8 cellular contexts compared by ENCODE assay signal in the genomic region with DNA sequence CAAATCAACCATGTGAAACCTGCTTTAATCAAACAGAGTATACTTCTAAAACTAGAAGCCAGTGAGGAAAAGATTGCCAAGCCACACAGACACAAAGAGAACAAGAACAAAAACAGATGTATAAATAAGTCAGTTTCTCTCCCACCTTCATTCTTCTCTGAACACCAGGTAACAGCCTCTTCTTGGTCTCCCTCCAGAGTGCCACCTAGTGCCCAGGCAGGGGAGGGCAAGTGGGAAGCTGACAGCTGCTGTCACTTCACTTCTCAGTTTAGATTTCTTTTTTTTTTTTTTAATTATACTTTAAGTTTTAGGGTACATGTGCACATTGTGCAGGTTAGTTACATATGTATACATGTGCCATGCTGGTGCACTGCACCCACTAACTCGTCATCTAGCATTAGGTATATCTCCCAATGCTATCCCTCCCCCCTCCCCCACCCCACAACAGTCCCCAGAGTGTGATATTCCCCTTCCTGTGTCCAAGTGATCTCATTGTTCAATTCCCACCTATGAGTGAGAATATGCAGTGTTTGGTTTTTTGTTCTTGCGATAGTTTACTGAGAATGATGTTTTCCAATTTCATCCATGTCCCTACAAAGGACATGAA.
DNase-seq lines count a peak whose midpoint lies in the region; ATAC-seq, FAIRE-seq and TF ChIP-seq lines count a peak whose summit lies in the region.
"Not testable (repeated sequence)": the region's sequence is repeated elsewhere in the genome, so short reads cannot be mapped to it uniquely, and the experiment has no call there.

No MANE protein-coding gene starts in this region.

- peak; percentile 9 for DNase-seq in CD1c-positive myeloid dendritic cell (ENCODE audit: extremely low spot score)
- peak; percentile 5 for DNase-seq in NCI-H446 treated with DMSO at 0.1 percent for 48 hours (lab: John Stamatoyannopoulos, UW)
- DNase-seq in astrocyte (ENCODE audit: low read depth) = not testable (repeated sequence)
- peak; percentile 14 for DNase-seq in iPS DF 4.7 (ENCODE audit: extremely low read depth, low spot score)
- DNase-seq in stimulated activated CD4-positive, alpha-beta T cell treated with anti-CD3 and anti-CD28 coated beads, Interleukin-2, amount 100 ng/mL, for 4 hours (ENCODE audit: low read depth) = peak; percentile 28

- H2AFZ ChIP-seq in astrocyte (ENCODE audit: low read depth, low read length) = not testable (repeated sequence)

- not testable (repeated sequence) for H3K36me3 ChIP-seq in astrocyte (ENCODE audit: insufficient read depth, low read length)

- not testable (repeated sequence) for H3K79me2 ChIP-seq in astrocyte (ENCODE audit: insufficient read depth, low read length)

- not testable (repeated sequence) for H3K9me3 Mint-ChIP-seq in astrocyte (ENCODE audit: unreplicated experiment)

- H4K20me1 ChIP-seq in astrocyte (ENCODE audit: insufficient read depth, low read length) = not testable (repeated sequence)

- H3K27ac ChIP-seq in VCaP = peak overlapping the region; percentile 48
- H3K27ac ChIP-seq in astrocyte (ENCODE audit: low read depth, low read length) = not testable (repeated sequence)

- not testable (repeated sequence) for H3K36me3 Mint-ChIP-seq in astrocyte (ENCODE audit: low read depth, unreplicated experiment)

- FAIRE-seq in astrocyte (lab: Jason Lieb, UNC) = not testable (repeated sequence)

- not testable (repeated sequence) for H3K4me1 ChIP-seq in astrocyte (ENCODE audit: insufficient read depth, low read length)

- ATAC-seq in GM19328 (IDR thresholded peaks at IDR 0.05; ENCODE audit: unreplicated experiment) (peak; percentile 58), HG03439 (IDR thresholded peaks at IDR 0.05; ENCODE audit: unreplicated experiment) (peak; percentile 85)

- TF ChIP-seq CTCF in VCaP (conservative IDR thresholded peaks at IDR 0.05) (peak; percentile 93), astrocyte (IDR thresholded peaks at IDR 0.05; ENCODE audit: insufficient read depth, low read depth, low read length) (peak; percentile 42)

- not testable (repeated sequence) for H3K9me3 ChIP-seq in astrocyte (ENCODE audit: insufficient read depth, low read depth, low read length)

- H3K4me1 Mint-ChIP-seq in astrocyte (ENCODE audit: low read depth, unreplicated experiment) = not testable (repeated sequence)

- H3K27me3 ChIP-seq in astrocyte (ENCODE audit: insufficient read depth, low read length) = not testable (repeated sequence)

- H3K27ac Mint-ChIP-seq in astrocyte (ENCODE audit: unreplicated experiment) = not testable (repeated sequence)

- not testable (repeated sequence) for H3K4me3 Mint-ChIP-seq in astrocyte (ENCODE audit: unreplicated experiment)

- H3K4me3 ChIP-seq in astrocyte (ENCODE audit: insufficient read depth, low read depth, low read length) = not testable (repeated sequence)

- H3K9ac ChIP-seq in astrocyte (ENCODE audit: low read length) = not testable (repeated sequence)

- not testable (repeated sequence) for H3K4me2 ChIP-seq in astrocyte (ENCODE audit: low read length)

- not testable (repeated sequence) for H3K27me3 Mint-ChIP-seq in astrocyte (ENCODE audit: low read depth, unreplicated experiment)
